ENCODE assay signal across 13 cellular contexts in the genomic region with DNA sequence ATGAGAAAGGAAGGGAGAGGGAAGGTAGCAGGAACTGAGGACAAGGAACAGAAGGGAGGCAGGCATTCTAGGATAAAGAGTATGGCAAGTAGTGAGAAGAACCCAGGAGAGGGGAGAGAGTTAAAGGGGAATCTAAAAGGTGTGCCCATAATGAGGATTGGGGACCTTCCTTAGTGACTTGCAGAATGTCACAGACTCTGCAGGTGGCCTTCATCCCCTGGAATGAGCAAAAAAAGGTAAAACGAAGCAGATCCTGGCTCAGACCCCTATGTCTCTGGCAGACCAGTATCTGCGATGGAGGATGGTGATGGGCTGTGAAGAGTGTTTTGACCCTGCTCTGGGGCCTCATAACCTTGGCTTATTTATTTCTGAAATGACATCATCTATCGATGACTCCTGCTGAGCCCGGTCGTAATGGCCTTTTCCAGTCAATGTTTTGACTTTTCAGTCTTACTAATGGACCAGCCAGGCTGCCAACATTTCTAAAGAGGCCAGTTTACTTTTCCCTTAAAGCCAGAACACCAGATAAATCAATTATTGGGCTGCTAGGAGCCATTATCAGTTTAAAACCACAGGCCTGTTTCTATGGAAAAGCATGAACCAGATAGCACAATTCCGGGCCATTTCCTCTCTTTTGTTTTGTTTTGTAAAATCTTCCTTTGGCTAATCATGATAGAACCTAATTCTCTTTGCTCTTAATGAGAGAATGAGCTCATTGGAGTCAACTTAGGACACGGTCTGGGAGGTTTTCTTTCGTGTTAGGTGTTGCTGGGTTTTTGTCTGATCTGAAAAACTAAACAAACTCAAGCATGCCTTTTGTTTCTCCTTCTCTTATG. TPM values are rescaled to one million over a fixed set of nuclear protein-coding genes. Genes with fewer than 3 reads are reported as not detected.
A peak's percentile ranks its signal among the peaks of the same experiment; 100 is the strongest.
DNase-seq lines count a peak whose midpoint lies in the region; ATAC-seq, FAIRE-seq and TF ChIP-seq lines count a peak whose summit lies in the region.
"Had no signal": no experiment of that assay in that cellular context is flagged by ENCODE, and none has a peak within 500 bp of the region (broad histone marks: within the 10 kb centered on the region; RNA-seq: fewer than 3 reads in every experiment).

No MANE protein-coding gene starts in this region.

- H4K20me1 ChIP-seq in astrocyte (ENCODE audit: insufficient read depth, low read length), result no peaks in the 10 kb centered on the region

- TF ChIP-seq CTCF in astrocyte (IDR thresholded peaks at IDR 0.05; ENCODE audit: insufficient read depth, low read depth, low read length), result no peak

- H2AFZ ChIP-seq in astrocyte (ENCODE audit: low read depth, low read length), result no peak overlapping the region

- H3K4me1 Mint-ChIP-seq in astrocyte (ENCODE audit: low read depth, unreplicated experiment), result peaks cover 3% of the 10 kb centered on the region
- peaks cover 10% of the 10 kb centered on the region for H3K4me1 Mint-ChIP-seq in activated naive CD8-positive, alpha-beta T cell treated with anti-CD3 and anti-CD28 coated beads for 36 hours

- no peak for FAIRE-seq in astrocyte (lab: Jason Lieb, UNC)

- peaks cover 27% of the 10 kb centered on the region for H3K27me3 ChIP-seq in MG63
- H3K27me3 ChIP-seq in astrocyte (ENCODE audit: insufficient read depth, low read length), result peaks cover 63% of the 10 kb centered on the region
- no peaks in the 10 kb centered on the region for H3K27me3 ChIP-seq in stomach smooth muscle (ENCODE audit: control insufficient read depth in 1 of 2, insufficient read depth in 2 of 2, low read length in 2 of 2)

- H3K36me3 Mint-ChIP-seq in astrocyte (ENCODE audit: low read depth, unreplicated experiment), result peaks cover 2% of the 10 kb centered on the region
- H3K36me3 Mint-ChIP-seq in activated naive CD8-positive, alpha-beta T cell treated with anti-CD3 and anti-CD28 coated beads for 36 hours, result no peaks in the 10 kb centered on the region
- H3K36me3 Mint-ChIP-seq: CD4-positive, CD25-positive, alpha-beta regulatory T cell had no signal

- DNase-seq in MG63, result peak; percentile 32
- DNase-seq in astrocyte (ENCODE audit: low read depth), result peak; percentile 34
- peak; percentile 55 for DNase-seq in islet precursor cell
- DNase-seq in HK-2 (ENCODE audit: unreplicated experiment), result no peak
- DNase-seq in activated naive CD8-positive, alpha-beta T cell treated with anti-CD3 and anti-CD28 coated beads for 36 hours, result no peak
- DNase-seq in stimulated activated CD4-positive, alpha-beta T cell treated with anti-CD3 and anti-CD28 coated beads, Interleukin-4, amount 100 ng/mL, for 24 hours, result no peak
- DNase-seq: amygdala; CD4-positive, CD25-positive, alpha-beta regulatory T cell; NCI-H1930 had no signal

- H3K4me2 ChIP-seq in astrocyte (ENCODE audit: low read length), result no peak overlapping the region
- H3K4me2 ChIP-seq: smooth muscle cell had no signal

- no peak for ATAC-seq in HG02623 (IDR thresholded peaks at IDR 0.05; ENCODE audit: unreplicated experiment)

- H3K9ac ChIP-seq in astrocyte (ENCODE audit: low read length) (no peak overlapping the region), stomach smooth muscle (ENCODE audit: low read length in 2 of 2) (peak overlapping the region; percentile 31 to 47)

- no peak overlapping the region for H3K27ac Mint-ChIP-seq in astrocyte (ENCODE audit: unreplicated experiment)
- H3K27ac Mint-ChIP-seq in activated naive CD8-positive, alpha-beta T cell treated with anti-CD3 and anti-CD28 coated beads for 36 hours, result no peak overlapping the region
- H3K27ac Mint-ChIP-seq: T-helper 2 cell treated with Interferon-gamma antibody and Interleukin-4, amounts not matched to agents 5 μg/mL and 100 μg/mL, for 36 hours had no signal

- H3K9me3 ChIP-seq in MG63, result no peaks in the 10 kb centered on the region; the same call in 1 of the 2 replicates
- H3K9me3 ChIP-seq in astrocyte (ENCODE audit: insufficient read depth, low read depth, low read length), result no peaks in the 10 kb centered on the region
- no peaks in the 10 kb centered on the region for H3K9me3 ChIP-seq in stomach smooth muscle (ENCODE audit: control insufficient read depth in 2 of 2, low read length in 2 of 2)

- no peak overlapping the region for H3K4me3 Mint-ChIP-seq in astrocyte (ENCODE audit: unreplicated experiment)
- no peak overlapping the region for H3K4me3 Mint-ChIP-seq in activated naive CD8-positive, alpha-beta T cell treated with anti-CD3 and anti-CD28 coated beads for 36 hours
- H3K4me3 Mint-ChIP-seq: T-helper 2 cell treated with Interferon-gamma antibody and Interleukin-4, amounts not matched to agents 5 μg/mL and 100 μg/mL, for 36 hours had no signal

- peaks cover 45% of the 10 kb centered on the region for H3K27me3 Mint-ChIP-seq in astrocyte (ENCODE audit: low read depth, unreplicated experiment)
- H3K27me3 Mint-ChIP-seq in activated naive CD8-positive, alpha-beta T cell treated with anti-CD3 and anti-CD28 coated beads for 36 hours, result peaks cover 47% of the 10 kb centered on the region

- peaks cover 4% of the 10 kb centered on the region for H3K9me3 Mint-ChIP-seq in astrocyte (ENCODE audit: unreplicated experiment)
- H3K9me3 Mint-ChIP-seq in activated naive CD8-positive, alpha-beta T cell treated with anti-CD3 and anti-CD28 coated beads for 36 hours, result no peaks in the 10 kb centered on the region
- H3K9me3 Mint-ChIP-seq: T-helper 2 cell treated with Interferon-gamma antibody and Interleukin-4, amounts not matched to agents 5 μg/mL and 100 μg/mL, for 36 hours had no signal

- H3K27ac ChIP-seq in astrocyte (ENCODE audit: low read depth, low read length) (no peak overlapping the region), stomach smooth muscle (ENCODE audit: low read length) (peak overlapping the region; percentile 88)

- H3K36me3 ChIP-seq in MG63 (no peaks in the 10 kb centered on the region), astrocyte (ENCODE audit: insufficient read depth, low read length) (no peaks in the 10 kb centered on the region), stomach smooth muscle (ENCODE audit: control insufficient read depth in 2 of 2, insufficient read depth in 2 of 2, low read length in 2 of 2) (peaks cover 0 to 4% of the 10 kb centered on the region in 2 donors)

- H3K4me1 ChIP-seq in astrocyte (ENCODE audit: insufficient read depth, low read length), result peaks cover 2% of the 10 kb centered on the region
- peaks cover 65% of the 10 kb centered on the region for H3K4me1 ChIP-seq in stomach smooth muscle (ENCODE audit: control insufficient read depth, insufficient read depth, low read length)

- H3K4me3 ChIP-seq in MG63, result no peak overlapping the region
- no peak overlapping the region for H3K4me3 ChIP-seq in astrocyte (ENCODE audit: insufficient read depth, low read depth, low read length)
- peak overlapping the region; percentile 91 to 93 for H3K4me3 ChIP-seq in stomach smooth muscle (ENCODE audit: low read length in 2 of 2)
- H3K4me3 ChIP-seq: smooth muscle cell had no signal

- H3K79me2 ChIP-seq in astrocyte (ENCODE audit: insufficient read depth, low read length), result no peaks in the 10 kb centered on the region

RNA-seq across cellular contexts. Expression of a gene that starts 3.1 kb away (rescaled TPM):
- 0.47 TPM in 1 of 2 replicates, not detected in the other for total RNA-seq in MG63 (2014; rRNA removed; shearing (Covaris generic); ENCODE audit: low replicate concordance)
- 0.24 and 0.48 TPM in 2 replicates for total RNA-seq in astrocyte
- 1 to 10 TPM; 1.2 to 1.5 TPM for total RNA-seq in activated naive CD8-positive, alpha-beta T cell treated with anti-CD3 and anti-CD28 coated beads for 36 hours

Comparison
In these comparisons a context has a peak if more than half of its experiments do, and no peak if none do; other contexts are left out.
1. DNase-seq: peak in MG63 (single experiment), astrocyte (single experiment) and islet precursor cell (single experiment); none in HK-2 (single experiment), activated naive CD8-positive, alpha-beta T cell treated with anti-CD3 and anti-CD28 coated beads for 36 hours (single experiment) and stimulated activated CD4-positive, alpha-beta T cell treated with anti-CD3 and anti-CD28 coated beads, Interleukin-4, amount 100 ng/mL, for 24 hours (single experiment).
2. H3K4me3 ChIP-seq: peak in stomach smooth muscle (2 of 2); none in MG63 (single experiment) and astrocyte (single experiment).